ENCODE assay signal across 8 cellular contexts in the genomic region with DNA sequence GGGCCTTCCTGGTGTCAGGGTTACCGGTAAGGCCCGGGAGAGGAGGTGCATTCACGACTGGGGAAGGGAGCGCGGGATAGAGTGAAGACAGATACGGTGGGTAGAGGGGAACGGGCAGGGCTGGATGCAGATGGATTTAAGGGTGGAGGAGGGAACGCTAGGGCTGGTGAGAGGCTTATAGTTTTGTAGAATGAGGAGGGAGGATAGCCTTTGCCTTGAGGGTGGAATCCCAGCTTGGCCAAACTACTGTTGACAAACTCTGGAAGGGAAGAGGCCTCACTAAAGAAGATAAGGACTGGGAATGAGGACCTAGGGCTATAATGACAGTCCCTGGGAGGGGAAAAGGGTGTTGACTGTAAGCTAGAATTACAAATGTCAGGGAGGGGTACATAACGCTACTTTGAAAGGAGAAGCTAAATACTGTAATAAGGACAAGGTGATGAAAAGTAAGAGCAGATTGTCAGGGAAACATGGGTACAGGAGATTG. TPM values are rescaled to one million over a fixed set of nuclear protein-coding genes. Genes with fewer than 3 reads are reported as not detected.
DNase-seq lines count a peak whose midpoint lies in the region; ATAC-seq and TF ChIP-seq lines count a peak whose summit lies in the region.

No MANE protein-coding gene starts in this region.

- H3K27me3 ChIP-seq in mesenchymal stem cell (ENCODE audit: control insufficient read depth in 1 of 2, insufficient read depth in 1 of 2, low read length in 2 of 2) (peaks cover 4 to 7% of the 10 kb centered on the region in 2 experiments), vagina (no peaks in the 10 kb centered on the region)

- H4K91ac ChIP-seq in mesenchymal stem cell (ENCODE audit: low read length), result peak overlapping the region; percentile 92

- H2BK5ac ChIP-seq in mesenchymal stem cell (ENCODE audit: low read depth, low read length, poor library complexity, severe bottlenecking), result no peak overlapping the region

- H3K27ac ChIP-seq in mesenchymal stem cell (ENCODE audit: low read length, poor library complexity, severe bottlenecking) (peak overlapping the region; percentile 77), vagina (peak overlapping the region; percentile 86)

- H3K4ac ChIP-seq in mesenchymal stem cell (ENCODE audit: low read depth in 1 of 2, low read length in 2 of 2), result peak overlapping the region in 1 of 2 experiments; percentile 93

- H2BK15ac ChIP-seq in mesenchymal stem cell (ENCODE audit: low read depth, poor library complexity, severe bottlenecking), result no peak overlapping the region

- no peaks in the 10 kb centered on the region for H3K36me3 ChIP-seq in mesenchymal stem cell (ENCODE audit: control insufficient read depth in 1 of 2, insufficient read depth in 2 of 2, low read depth in 1 of 2, low read length in 2 of 2)
- no peaks in the 10 kb centered on the region for H3K36me3 ChIP-seq in vagina

- peak overlapping the region; percentile 100 for H2AFZ ChIP-seq in mesenchymal stem cell (ENCODE audit: low read depth, low read length)

- peaks cover 12% of the 10 kb centered on the region for H3K79me1 ChIP-seq in mesenchymal stem cell (replicated peaks; ENCODE audit: low read length, poor library complexity, severe bottlenecking)

- H3K9me3 ChIP-seq in mesenchymal stem cell (ENCODE audit: control insufficient read depth, low read length), result no peaks in the 10 kb centered on the region
- no peaks in the 10 kb centered on the region for H3K9me3 ChIP-seq in vagina

- H3K4me3 ChIP-seq in GM12865 (ENCODE audit: low read depth, low read length), result peak overlapping the region; percentile 90
- peak overlapping the region; percentile 94 to 99 for H3K4me3 ChIP-seq in mesenchymal stem cell (ENCODE audit: insufficient read depth in 1 of 2, low read depth in 1 of 2, low read length in 2 of 2)
- peak overlapping the region; percentile 76 to 79 for H3K4me3 ChIP-seq in vagina

- peak overlapping the region; percentile 93 to 98 for H3K18ac ChIP-seq in mesenchymal stem cell (ENCODE audit: low read depth in 1 of 2, low read length in 2 of 2)

- peak overlapping the region; percentile 64 for H2BK120ac ChIP-seq in mesenchymal stem cell (ENCODE audit: low read depth, low read length)

- H3K9ac ChIP-seq in mesenchymal stem cell (ENCODE audit: low read length), result peak overlapping the region; percentile 94

- no peak for TF ChIP-seq CTCF in GM12865 (IDR thresholded peaks at IDR 0.05; ENCODE audit: insufficient read depth, low read depth, low read length, missing control alignments)
- no peak for TF ChIP-seq CTCF in vagina (IDR thresholded peaks at IDR 0.05)

- peaks cover 2% of the 10 kb centered on the region for H3K4me1 ChIP-seq in mesenchymal stem cell (ENCODE audit: control insufficient read depth, insufficient read depth, low read depth, low read length)
- H3K4me1 ChIP-seq in vagina, result peaks cover 11% of the 10 kb centered on the region

- H2BK12ac ChIP-seq in mesenchymal stem cell (ENCODE audit: low read length in 2 of 2), result peak overlapping the region in 1 of 2 experiments; percentile 72

- H3K4me2 ChIP-seq in mesenchymal stem cell (ENCODE audit: low read length, poor library complexity, severe bottlenecking), result peak overlapping the region; percentile 86

- ATAC-seq in HG03159 (IDR thresholded peaks at IDR 0.05; ENCODE audit: unreplicated experiment), result no peak

- peak overlapping the region in 1 of 2 experiments; percentile 89 for H3K23ac ChIP-seq in mesenchymal stem cell (ENCODE audit: low read length in 2 of 2)

- H3K14ac ChIP-seq in mesenchymal stem cell (ENCODE audit: low read length in 2 of 2), result peak overlapping the region; percentile 15 to 85

- H2AK5ac ChIP-seq in mesenchymal stem cell (ENCODE audit: low read length, severe bottlenecking), result no peak overlapping the region

- WGBS in mesenchymal stem cell, result 3% methylated on average over 9 of the region's 9 CpGs

- no peak for TF ChIP-seq POLR2A in vagina (IDR thresholded peaks at IDR 0.05)
- TF ChIP-seq POLR2A in erythroblast (IDR thresholded peaks at IDR 0.05; ENCODE audit: low read length), result no peak

- H4K8ac ChIP-seq in mesenchymal stem cell (ENCODE audit: low read length), result peak overlapping the region; percentile 84

- DNase-seq in GM12865 (ENCODE audit: low read depth) (no peak), Kasumi-1 (lab: John Stamatoyannopoulos, UW) (peak; percentile 74 to 76), cerebellar cortex (ENCODE audit: low spot score) (peak; percentile 52), mesenchymal stem cell (no peak), vagina (ENCODE audit: extremely low spot score in 2 of 2) (no peak), putamen (ENCODE audit: low spot score) (no peak), erythroblast (lab: John Stamatoyannopoulos, UW) (no peak)

- intact Hi-C loops in vagina (cut with DNase I), result no loop called here

RNA-seq across cellular contexts. Expression of a gene that starts 0.7 kb away (rescaled TPM):
- 7.5 TPM for polyA plus RNA-seq in mesenchymal stem cell (2013, experiment 1 of 2)
- polyA plus RNA-seq in mesenchymal stem cell (2013, experiment 2 of 2), result 7.7 TPM
- total RNA-seq in vagina, result 12.5 TPM

Comparison
In these comparisons a context has a peak if more than half of its experiments do, and no peak if none do; other contexts are left out.
1. DNase-seq: peak in Kasumi-1 (2 of 2) and cerebellar cortex (single experiment); none in GM12865 (single experiment), mesenchymal stem cell (single experiment), vagina (0 of 2), putamen (single experiment) and erythroblast (0 of 2).
2. Peak in every context shown above with its lines, with median percentiles within 50 percentile points of each other: H3K4me3 ChIP-seq.